ENCODE assay signal across 8 cellular contexts in the genomic region with DNA sequence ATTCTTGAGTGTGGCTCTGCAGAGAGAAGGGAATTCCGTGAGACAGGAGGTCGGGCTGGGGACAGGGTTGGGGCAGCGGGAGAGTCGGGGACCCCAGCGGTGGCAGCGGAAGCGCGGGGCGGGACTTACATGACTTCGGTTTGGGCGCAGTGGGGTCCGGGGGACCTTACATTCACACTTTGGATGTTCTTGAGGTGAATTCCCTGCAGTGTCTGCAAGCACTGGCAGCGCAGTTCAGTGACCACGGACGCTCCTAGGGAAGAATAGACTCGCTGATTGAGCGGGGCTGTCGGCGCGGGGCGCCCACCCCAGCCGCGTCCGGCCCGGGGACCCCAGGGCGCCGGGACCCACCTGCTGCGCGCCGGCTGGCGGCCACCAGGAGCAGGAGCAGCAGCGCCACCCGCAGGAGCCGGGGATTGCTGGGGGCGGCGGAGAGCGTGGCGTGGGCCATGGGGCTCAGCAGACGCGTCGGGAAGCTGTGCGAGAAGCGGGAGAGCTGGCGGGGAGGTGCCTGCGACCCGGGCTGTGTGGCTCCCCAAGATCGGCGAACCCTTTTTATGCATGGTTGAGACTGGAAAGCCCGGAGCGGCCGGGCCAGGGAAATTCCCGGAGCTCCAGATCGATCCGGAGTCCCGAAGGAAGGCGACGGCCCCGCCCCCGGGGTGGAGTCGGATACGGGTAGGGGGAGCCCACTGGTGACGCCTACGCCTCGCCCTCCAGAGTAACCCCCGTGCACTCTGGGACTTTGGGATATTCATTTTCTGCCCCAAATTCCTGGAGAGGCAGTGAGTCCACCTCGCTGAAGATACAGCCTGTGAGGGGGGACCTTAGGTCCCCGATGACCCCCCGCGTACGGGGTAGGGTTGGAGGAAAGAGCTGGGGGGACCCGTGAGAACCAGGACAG. TPM values are rescaled to one million over a fixed set of nuclear protein-coding genes. Genes with fewer than 3 reads are reported as not detected.
DNase-seq lines count a peak whose midpoint lies in the region; ATAC-seq and TF ChIP-seq lines count a peak whose summit lies in the region.

A gene (minus strand): TSS at position 529 of the 904 bp plus-strand sequence. CDS start 78 bp downstream, at position 451.

- H4K20me1 ChIP-seq in SK-N-SH (ENCODE audit: insufficient read depth) = no peaks in the 10 kb centered on the region

- no peaks in the 10 kb centered on the region for H3K9me3 ChIP-seq in SK-N-SH
- no peaks in the 10 kb centered on the region for H3K9me3 ChIP-seq in spleen

- TF ChIP-seq CTCF in SK-N-SH (IDR thresholded peaks at IDR 0.05) (peak; percentile 55), spleen (IDR thresholded peaks at IDR 0.05 in 8 of 11, conservative IDR thresholded peaks at IDR 0.05 in 3 of 11) (peak in 8 of 11 experiments; percentile 20 to 55 (median 42))

- H3K4me1 ChIP-seq in SK-N-SH (ENCODE audit: control insufficient read depth in 1 of 2, insufficient read depth in 2 of 2, low read depth in 1 of 2, low read length in 1 of 2) = peaks cover 0 to 9% of the 10 kb centered on the region in 2 experiments; a peak in 1 of 4 replicates
- peaks cover 0 to 26% (median 9%) of the 10 kb centered on the region in 6 donors for H3K4me1 ChIP-seq in spleen

- H3K4me2 ChIP-seq in SK-N-SH = peak within 1 kb of the TSS; percentile 96

- no peak for TF ChIP-seq RAD21 in SK-N-SH (IDR thresholded peaks at IDR 0.05; ENCODE audit: low read length)

- H3F3A ChIP-seq in SK-N-SH (replicated peaks; ENCODE audit: insufficient read depth) = peaks cover under 1% of the 10 kb centered on the region

- peak; percentile 67 for ATAC-seq in GM18498 (IDR thresholded peaks at IDR 0.05; ENCODE audit: unreplicated experiment)
- peak; percentile 67 for ATAC-seq in HG03045 (IDR thresholded peaks at IDR 0.05; ENCODE audit: unreplicated experiment)

- intact Hi-C loops in spleen (cut with DNase I; ENCODE audit: low total_unique reads) = no loop called here

- H3K4me3 ChIP-seq in SK-N-SH (ENCODE audit: low read depth in 2 of 2, low read length in 1 of 2) (peak within 1 kb of the TSS; percentile 52 to 69), spleen (peak within 1 kb of the TSS; percentile 37 to 81 (median 60))

- WGBS in SK-N-SH (ENCODE audit: low lambda C conversion rate) = 0% methylated on average over 5 of the region's 71 CpGs
- WGBS in spleen, 5 donors = 1 to 8% (median 1%) methylated on average over 29 to 69 of the region's 71 CpGs

- CTCF ChIA-PET in SK-N-SH (lab: Yijun Ruan, JAX) = no interaction called here

- H3K79me2 ChIP-seq in SK-N-SH (ENCODE audit: insufficient read depth) = no peaks in the 10 kb centered on the region

- no peaks in the 10 kb centered on the region for H3K9me2 ChIP-seq in SK-N-SH

- TF ChIP-seq POLR2A in spleen (IDR thresholded peaks at IDR 0.05) = no peak

- no peak for TF ChIP-seq EP300 in SK-N-SH (IDR thresholded peaks at IDR 0.05; ENCODE audit: borderline replicate concordance in 1 of 2, low read depth in 1 of 2, low read length in 1 of 2)

- H2AFZ ChIP-seq in SK-N-SH (ENCODE audit: low read depth) = peak within 1 kb of the TSS; percentile 69; the same call in 1 of the 2 replicates

- DNase-seq in AG20443 (ENCODE audit: low spot score) (peak; percentile 80), SK-N-SH (peak; percentile 36), dermis blood vessel endothelial cell (peak; percentile 71), kidney tubule cell (ENCODE audit: low spot score) (peak; percentile 85), spleen (peak; percentile 86)
- DNase-seq in stimulated activated CD4-positive, alpha-beta T cell treated with anti-CD3 and anti-CD28 coated beads, Interleukin-2, amount 100 ng/mL, for 48 hours = no peak

- no peak within 1 kb of the TSS; the same call in 1 of the 2 replicates for H3K9ac ChIP-seq in SK-N-SH

- H3K27me3 ChIP-seq in SK-N-SH (ENCODE audit: insufficient read depth) (peaks cover 40% of the 10 kb centered on the region; the same call in 1 of the 2 replicates), spleen (replicated peaks in 1 of 7) (peaks cover 0 to 33% (median 0%) of the 10 kb centered on the region in 7 donors)

- H3K36me3 ChIP-seq in SK-N-SH (replicated peaks in 1 of 2; ENCODE audit: control insufficient read depth in 1 of 2, insufficient read depth in 2 of 2, low read length in 1 of 2) = no peaks in the 10 kb centered on the region
- no peaks in the 10 kb centered on the region for H3K36me3 ChIP-seq in spleen

- POLR2A ChIA-PET in SK-N-SH (lab: Yijun Ruan, JAX) = no interaction called here

- no peak within 1 kb of the TSS for H3K27ac ChIP-seq in SK-N-SH (ENCODE audit: low read depth in 2 of 2, low read length in 1 of 2)
- peak within 1 kb of the TSS; percentile 15 to 84 (median 71) for H3K27ac ChIP-seq in spleen

TF ChIP-seq in SK-N-SH, 30 proteins besides CTCF, POLR2A, EP300 and RAD21:
- TF ChIP-seq GATA2 (CRISPR knock-in tag; IDR thresholded peaks at IDR 0.05) = no peak
- no peak for TF ChIP-seq GABPA (IDR thresholded peaks at IDR 0.05; ENCODE audit: low read depth)
- no peak for TF ChIP-seq MEF2A (IDR thresholded peaks at IDR 0.05; ENCODE audit: borderline replicate concordance, low read depth)

RNA-seq across cellular contexts. Expression of the gene that starts here (rescaled TPM):
- polyA plus RNA-seq in SK-N-SH (2012; rRNA removed) (0.31 and 0.34 TPM in 2 replicates), spleen (1 to 10 TPM; 1.3 to 2.7 (median 2.3) TPM)
- polyA plus RNA-seq in SK-N-SH (2012; cell fraction: cytosol; rRNA removed) = 0.14 and 0.24 TPM in 2 replicates
- polyA plus RNA-seq in SK-N-SH (2012; cell fraction: nucleus; rRNA removed) = 0.83 and 0.99 TPM in 2 replicates
- total RNA-seq in dermis blood vessel endothelial cell (0.37 and 0.85 TPM in 2 replicates), spleen (1 to 10 TPM in 6 of 7 donors, under 1 TPM in 1; 0.52 to 4.0 (median 3.6) TPM)

Comparison
In these comparisons a context has a peak if more than half of its experiments do, and no peak if none do; other contexts are left out.
1. Peak in DNase-seq, H3K4me3 ChIP-seq and H3K4me2 ChIP-seq in SK-N-SH; RNA of the gene not detected or under 1 TPM.
2. Peak in DNase-seq in dermis blood vessel endothelial cell; RNA of the gene not detected or under 1 TPM.
3. DNase-seq: peak in AG20443 (single experiment), kidney tubule cell (single experiment) and spleen (single experiment); none in stimulated activated CD4-positive, alpha-beta T cell treated with anti-CD3 and anti-CD28 coated beads, Interleukin-2, amount 100 ng/mL, for 48 hours (0 of 2).
4. H3K27ac ChIP-seq: peak in spleen (8 of 8); none in SK-N-SH (0 of 2).